Comparison of ENCODE assay signal across 24 cellular contexts in the genomic region with DNA sequence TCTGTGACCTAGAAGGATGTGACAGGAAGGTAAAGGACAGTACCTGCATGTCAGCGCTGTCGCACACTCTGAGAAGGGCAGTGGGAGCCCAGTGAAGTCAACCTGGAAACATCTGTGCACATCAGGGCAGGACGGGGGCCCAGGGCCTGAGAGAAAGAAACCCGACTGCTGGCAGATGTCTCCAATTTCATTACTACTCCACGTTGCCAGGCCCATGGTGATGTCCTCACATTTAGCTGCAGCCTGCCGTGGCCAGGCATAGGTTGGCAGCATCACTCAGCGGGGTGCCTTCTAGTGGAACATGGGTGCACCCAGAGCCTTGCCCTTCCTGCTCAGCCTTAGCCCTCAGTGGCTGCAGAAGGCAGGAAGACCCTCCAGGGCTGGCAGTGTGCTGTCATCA.
"Had no signal": no experiment of that assay in that cellular context is flagged by ENCODE, and none has a peak within 500 bp of the region (broad histone marks: within the 10 kb centered on the region; RNA-seq: fewer than 3 reads in every experiment).

No MANE protein-coding gene starts in this region.

- H3K36me3 ChIP-seq: Peyer's patch, SJCRH30, WERI-Rb-1 had no signal

- ATAC-seq: activated CD4-positive, alpha-beta T cell treated with anti-CD3 and anti-CD28 coated beads for 36 hours; activated CD8-positive, alpha-beta T cell treated with anti-CD3 and anti-CD28 coated beads, Interleukin-2, amount 10 ng/mL, durations not matched to agents 7 days and 5 days; activated naive CD4-positive, alpha-beta T cell treated with anti-CD3 and anti-CD28 coated beads, Interleukin-2, amount 50 U/mL, for 72 hours; activated naive CD8-positive, alpha-beta T cell treated with anti-CD3 and anti-CD28 coated beads, Interleukin-2, amount 50 U/mL, for 24 hours; K562 had no signal

- H3K4me2 ChIP-seq: SK-N-SH had no signal

- H3K9me3 ChIP-seq: Peyer's patch, SJCRH30, SK-N-SH had no signal

- H3K4me3 Mint-ChIP-seq: activated CD4-positive, alpha-beta T cell treated with anti-CD3 and anti-CD28 coated beads for 36 hours; activated CD8-positive, alpha-beta T cell treated with anti-CD3 and anti-CD28 coated beads, Interleukin-2, amount 10 ng/mL, durations not matched to agents 7 days and 5 days; activated naive CD8-positive, alpha-beta T cell treated with anti-CD3 and anti-CD28 coated beads, Interleukin-2, amount 50 U/mL, for 24 hours had no signal

- H3K27me3 ChIP-seq: Peyer's patch, SJCRH30 had no signal

- H3K36me3 Mint-ChIP-seq: activated naive CD4-positive, alpha-beta T cell treated with anti-CD3 and anti-CD28 coated beads, Interleukin-2, amount 50 U/mL, for 72 hours had no signal

- H3K4me1 Mint-ChIP-seq: activated CD4-positive, alpha-beta T cell treated with anti-CD3 and anti-CD28 coated beads for 36 hours had no signal

- H3K9me3 Mint-ChIP-seq: activated naive CD4-positive, alpha-beta T cell treated with anti-CD3 and anti-CD28 coated beads, Interleukin-2, amount 50 U/mL, for 72 hours; activated naive CD8-positive, alpha-beta T cell treated with anti-CD3 and anti-CD28 coated beads, Interleukin-2, amount 50 U/mL, for 24 hours had no signal

- H3K4me3 ChIP-seq: K562, Peyer's patch, SJCRH30 had no signal

- H3K27me3 Mint-ChIP-seq: activated CD4-positive, alpha-beta T cell treated with anti-CD3 and anti-CD28 coated beads for 36 hours; activated naive CD8-positive, alpha-beta T cell treated with anti-CD3 and anti-CD28 coated beads, Interleukin-2, amount 50 U/mL, for 24 hours had no signal

- H3K27ac Mint-ChIP-seq: activated CD4-positive, alpha-beta T cell treated with anti-CD3 and anti-CD28 coated beads for 36 hours; activated CD8-positive, alpha-beta T cell treated with anti-CD3 and anti-CD28 coated beads, Interleukin-2, amount 10 ng/mL, durations not matched to agents 7 days and 5 days; activated naive CD4-positive, alpha-beta T cell treated with anti-CD3 and anti-CD28 coated beads, Interleukin-2, amount 50 U/mL, for 72 hours; activated naive CD8-positive, alpha-beta T cell treated with anti-CD3 and anti-CD28 coated beads, Interleukin-2, amount 50 U/mL, for 24 hours had no signal

- H3K4me1 ChIP-seq: Peyer's patch had no signal

- H3K27ac ChIP-seq: Peyer's patch, RWPE1, SJCRH30, WERI-Rb-1 had no signal

- H3K9ac ChIP-seq: SK-N-SH had no signal

- DNase-seq: activated CD4-positive, alpha-beta T cell treated with anti-CD3 and anti-CD28 coated beads for 36 hours; activated CD4-positive, alpha-beta T cell treated with anti-CD3 and anti-CD28 coated beads, Interleukin-2, amount 50 U/mL, for 4 hours; activated CD8-positive, alpha-beta memory T cell treated with anti-CD3 and anti-CD28 coated beads, Interleukin-2, amount 50 U/mL, for 48 hours; activated CD8-positive, alpha-beta T cell treated with anti-CD3 and anti-CD28 coated beads, Interleukin-2, amount 10 ng/mL, durations not matched to agents 7 days and 5 days; activated naive CD4-positive, alpha-beta T cell; activated naive CD8-positive, alpha-beta T cell treated with anti-CD3 and anti-CD28 coated beads, Interleukin-2, amount 50 U/mL, for 24 hours; activated T-cell treated with anti-CD3 and anti-CD28 coated beads, Interleukin-2, amount 50 U/mL, for 1 hour; amniotic stem cell; Karpas-422; NCI-H1048; NCI-H146; NCI-H187 treated with DMSO at 0.1 percent for 48 hours; NCI-H2081 treated with DMSO at 0.1 percent for 48 hours; NCI-H446; NCI-H524; Peyer's patch; Right ventricle myocardium superior; SJCRH30; SK-N-SH; T-helper 1 cell; WERI-Rb-1 had no signal
